Comparison of ENCODE assay signal across 8 cellular contexts in genomic region chr17:27473748-27474609, GRCh38. TPM values are rescaled to one million over a fixed set of nuclear protein-coding genes. Genes with fewer than 3 reads are reported as not detected.
DNase-seq lines count a peak whose midpoint lies in the region; TF ChIP-seq lines count a peak whose summit lies in the region.

No MANE protein-coding gene starts in this region.

- H3K36me3 ChIP-seq in left ventricle myocardium inferior = no peaks in the 10 kb centered on the region

- H3K4me3 Mint-ChIP-seq in MCF 10A (ENCODE audit: unreplicated experiment) = no peak overlapping the region

- no peaks in the 10 kb centered on the region for H3K27me3 ChIP-seq in left ventricle myocardium inferior (ENCODE audit: low read depth)

- CTCF ChIA-PET in MCF 10A (lab: Yijun Ruan, JAX) = interaction anchor here (0.6 to 1.0 kb wide), 4 partner anchors 17 to 177 kb away, joined by 3 read pairs; partner anchors contain the start of gene KSR1

- H3K27ac Mint-ChIP-seq in MCF 10A (ENCODE audit: low read depth, unreplicated experiment) = no peak overlapping the region

- intact Hi-C loops in MCF 10A (cut with micrococcal nuclease) (no loop called here), left ventricle myocardium inferior (cut with micrococcal nuclease) (no loop called here)

- H3K4me3 ChIP-seq in left ventricle myocardium inferior = no peak overlapping the region

- in situ Hi-C loops in T47D (cut with HindIII; ENCODE audit: low pct_unique_long_range_greater_than_20kb, low sequenced_read_pairs) = no loop called here

- no peak for TF ChIP-seq CTCF in MCF 10A (IDR thresholded peaks at IDR 0.05; ENCODE audit: unreplicated experiment)
- TF ChIP-seq CTCF in left ventricle myocardium inferior (IDR thresholded peaks at IDR 0.05; ENCODE audit: borderline replicate concordance) = no peak

- no TSS peak for BruUV-seq in MCF 10A (replicated peaks; lab: Mats Ljungman, UMichigan)

- H3K9me3 Mint-ChIP-seq in MCF 10A (ENCODE audit: unreplicated experiment) = no peaks in the 10 kb centered on the region

- no peaks in the 10 kb centered on the region for H3K9me3 ChIP-seq in left ventricle myocardium inferior (replicated peaks)

- H3K4me1 Mint-ChIP-seq in MCF 10A (ENCODE audit: insufficient read depth, unreplicated experiment) = peaks cover 29% of the 10 kb centered on the region

- peaks cover 5% of the 10 kb centered on the region for H3K36me3 Mint-ChIP-seq in MCF 10A (ENCODE audit: insufficient read depth, unreplicated experiment)

- H3K27ac ChIP-seq in left ventricle myocardium inferior (replicated peaks) = peak overlapping the region; percentile 29

- POLR2A ChIA-PET in MCF 10A (lab: Yijun Ruan, JAX) = no interaction called here

- peaks cover 63% of the 10 kb centered on the region for H3K4me1 ChIP-seq in left ventricle myocardium inferior

- peaks cover 12% of the 10 kb centered on the region for H3K27me3 Mint-ChIP-seq in MCF 10A (ENCODE audit: insufficient read depth, unreplicated experiment)

- DNase-seq in T47D (ENCODE audit: low read depth in 1 of 2, low spot score in 1 of 2) (peak; percentile 34 to 72), MCF 10A (ENCODE audit: unreplicated experiment) (no peak), KG1 (lab: John Stamatoyannopoulos, UW) (peak; percentile 94), left ventricle myocardium inferior (peak; percentile 63), NCI-H446 treated with DMSO at 0.1 percent for 48 hours (lab: John Stamatoyannopoulos, UW) (no peak), DMS79 treated with DMSO at 0.1 percent for 48 hours (lab: John Stamatoyannopoulos, UW) (no peak)
- peak; percentile 42 to 54 for DNase-seq in activated CD8-positive, alpha-beta memory T cell treated with anti-CD3 and anti-CD28 coated beads for 1 hour (ENCODE audit: extremely low read depth in 1 of 2, low read depth in 1 of 2)
- peak; percentile 53 for DNase-seq in stimulated activated CD8-positive, alpha-beta memory T cell treated with anti-CD3 and anti-CD28 coated beads, Interleukin-12 subunit alpha, Interleukin-12 subunit beta, amount 100 ng/mL, for 24 hours (ENCODE audit: extremely low read depth)

RNA-seq across cellular contexts. Expression of gene KSR1, which starts 17.7 kb away (rescaled TPM):
- total RNA-seq in MCF 10A (2022) (7.2 and 10.2 TPM in 2 replicates), left ventricle myocardium inferior (9.5 TPM)

Comparison
In these comparisons a context has a peak if more than half of its experiments do, and no peak if none do; other contexts are left out.
1. DNase-seq: peak in T47D (2 of 2), KG1 (single experiment), activated CD8-positive, alpha-beta memory T cell treated with anti-CD3 and anti-CD28 coated beads for 1 hour (2 of 2), left ventricle myocardium inferior (single experiment) and stimulated activated CD8-positive, alpha-beta memory T cell treated with anti-CD3 and anti-CD28 coated beads, Interleukin-12 subunit alpha, Interleukin-12 subunit beta, amount 100 ng/mL, for 24 hours (single experiment); none in MCF 10A (single experiment), NCI-H446 treated with DMSO at 0.1 percent for 48 hours (single experiment) and DMS79 treated with DMSO at 0.1 percent for 48 hours (single experiment).